In the genomic region with DNA sequence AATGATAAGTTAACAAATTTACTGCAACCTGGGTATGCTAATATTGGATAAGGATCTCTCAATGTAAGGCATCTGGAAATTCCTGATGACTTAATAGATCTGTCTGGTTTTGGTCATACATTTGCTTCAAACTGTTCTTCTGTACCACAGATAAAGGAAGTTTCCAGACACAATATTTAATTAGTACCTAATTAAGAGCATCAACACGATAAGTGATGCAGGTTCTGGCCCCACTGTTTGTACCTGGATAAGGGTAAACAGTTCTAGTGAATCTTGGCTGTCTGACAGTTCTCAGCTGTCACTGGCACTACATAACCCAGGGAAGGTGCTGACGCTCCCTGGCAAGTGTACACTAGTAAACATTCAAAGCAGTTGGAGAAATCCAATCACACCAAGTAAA, we compare ENCODE assay signal across 25 cellular contexts.
DNase-seq lines count a peak whose midpoint lies in the region; ATAC-seq, FAIRE-seq and TF ChIP-seq lines count a peak whose summit lies in the region.
"Had no signal": no experiment of that assay in that cellular context is flagged by ENCODE, and none has a peak within 500 bp of the region (broad histone marks: within the 10 kb centered on the region; RNA-seq: fewer than 3 reads in every experiment).

No MANE protein-coding gene starts in this region.

- no peak overlapping the region for H3K27ac Mint-ChIP-seq in H9
- H3K27ac Mint-ChIP-seq: CD14-positive monocyte; CD4-positive, alpha-beta memory T cell; GM23338; HFFc6; IgD-negative memory B cell had no signal

- H3K23me2 ChIP-seq in H9 (ENCODE audit: insufficient read length, low read depth, low read length, poor library complexity, severe bottlenecking), result no peaks in the 10 kb centered on the region

- BruUV-seq in HepG2 (replicated peaks; lab: Mats Ljungman, UMichigan), result no TSS peak

- no peak overlapping the region for H4K8ac ChIP-seq in H9 (replicated peaks; ENCODE audit: insufficient read length, low read depth, low read length)

- no peaks in the 10 kb centered on the region for H3K79me2 ChIP-seq in HepG2 (ENCODE audit: insufficient read depth, low read length)
- H3K79me2 ChIP-seq in H9 (ENCODE audit: insufficient read depth, low read length), result no peaks in the 10 kb centered on the region

- no peak overlapping the region for H2BK5ac ChIP-seq in H9 (ENCODE audit: insufficient read length, low read length)

- no peak overlapping the region for H2BK15ac ChIP-seq in H9 (ENCODE audit: low read depth, low read length)

- ATAC-seq in right lobe of liver (peak; percentile 69 to 97 (median 86)), HepG2 (no peak), SK-N-SH treated with all-trans-retinoic acid at 6 μM for 48 hours (peak; percentile 67)
- ATAC-seq: GM23338, HCT116 had no signal

- no peak overlapping the region for H2AK5ac ChIP-seq in H9 (ENCODE audit: insufficient read length, low read length)

- no peaks in the 10 kb centered on the region for H3K36me3 Mint-ChIP-seq in H9 (ENCODE audit: insufficient read depth in 1 of 3, low read depth in 3 of 3)
- H3K36me3 Mint-ChIP-seq: CD14-positive monocyte; CD4-positive, alpha-beta memory T cell; IgD-negative memory B cell had no signal

- no peaks in the 10 kb centered on the region for H3K9me3 ChIP-seq in right lobe of liver
- no peaks in the 10 kb centered on the region for H3K9me3 ChIP-seq in HepG2 (ENCODE audit: low read length)
- no peaks in the 10 kb centered on the region for H3K9me3 ChIP-seq in spleen
- no peaks in the 10 kb centered on the region for H3K9me3 ChIP-seq in H9 (ENCODE audit: control insufficient read depth, low read depth, low read length)
- H3K9me3 ChIP-seq: BLaER1 had no signal

- H3K27me3 ChIP-seq in right lobe of liver (no peaks in the 10 kb centered on the region), HepG2 (ENCODE audit: control insufficient read depth in 1 of 2, insufficient read depth in 2 of 2, low read length in 2 of 2) (no peaks in the 10 kb centered on the region), spleen (replicated peaks in 1 of 7) (no peaks in the 10 kb centered on the region), H9 (ENCODE audit: insufficient read depth, low read length) (no peaks in the 10 kb centered on the region)
- H3K27me3 ChIP-seq: BLaER1 had no signal

- H2BK20ac ChIP-seq in H9 (ENCODE audit: low read depth, low read length, poor library complexity, severe bottlenecking), result no peak overlapping the region

- TF ChIP-seq EP300 in HepG2 (IDR thresholded peaks at IDR 0.05; ENCODE audit: low read depth in 2 of 2, low read length in 2 of 2) (no peak), HepG2 (CRISPR knock-in tag; IDR thresholded peaks at IDR 0.05; ENCODE audit: borderline replicate concordance) (no peak)

- no peak overlapping the region for H4K5ac ChIP-seq in H9 (ENCODE audit: insufficient read length, low read depth, low read length)

- H2BK120ac ChIP-seq in H9 (ENCODE audit: low read depth, low read length, poor library complexity, severe bottlenecking), result no peak overlapping the region

- intact Hi-C loops in right lobe of liver (cut with DNase I), result no loop called here
- intact Hi-C loops in HepG2 (cut with micrococcal nuclease; ENCODE audit: unreplicated experiment), result no loop called here
- intact Hi-C loops in spleen (cut with DNase I; ENCODE audit: low total_unique reads), result no loop called here

- no peak for TF ChIP-seq CTCF in right lobe of liver (IDR thresholded peaks at IDR 0.05)
- no peak for TF ChIP-seq CTCF in HepG2 (CRISPR knock-in tag; IDR thresholded peaks at IDR 0.05)
- no peak for TF ChIP-seq CTCF in LNCaP clone FGC (IDR thresholded peaks at IDR 0.05; ENCODE audit: control insufficient read depth, extremely low read depth, insufficient read depth)
- no peak for TF ChIP-seq CTCF in spleen (IDR thresholded peaks at IDR 0.05 in 8 of 11, conservative IDR thresholded peaks at IDR 0.05 in 3 of 11)
- TF ChIP-seq CTCF in H9 (conservative IDR thresholded peaks at IDR 0.05), result no peak

- H3K4me2 ChIP-seq in HepG2 (ENCODE audit: low read depth, low read length) (no peak overlapping the region), H9 (ENCODE audit: insufficient read depth, insufficient read length, low read length) (no peak overlapping the region)
- H3K4me2 ChIP-seq: BLaER1, GM23338 had no signal

- 27% methylated on average over 2 of the region's 2 CpGs for WGBS in right lobe of liver (ENCODE audit: insufficient coverage, low coverage, low lambda C conversion rate, missing lambda C conversion rate)
- 14% methylated on average over 2 of the region's 2 CpGs for WGBS in HepG2 (ENCODE audit: low lambda C conversion rate)
- 82 to 93% (median 87%) methylated on average over 2 of the region's 2 CpGs for WGBS in spleen, 5 donors
- no CpG with 5 or more reads among the region's 2 CpGs for WGBS in H9 (ENCODE audit: extremely low coverage, insufficient read length, low lambda C conversion rate)

- no peak overlapping the region for H4K91ac ChIP-seq in H9 (ENCODE audit: insufficient read length, low read depth, low read length)

- CTCF ChIA-PET in HepG2 (lab: Yijun Ruan, JAX; ENCODE audit: low intra/inter-chr PET ratio, low total read pairs), result no interaction called here

- H2BK12ac ChIP-seq in H9 (ENCODE audit: insufficient read length, low read depth, low read length), result no peak overlapping the region

- H3K4ac ChIP-seq in H9 (ENCODE audit: low read depth, low read length), result no peak overlapping the region

- H4K20me1 ChIP-seq in HepG2 (ENCODE audit: insufficient read depth, low read length) (no peaks in the 10 kb centered on the region), H9 (ENCODE audit: control insufficient read depth, insufficient read depth, insufficient read length) (no peaks in the 10 kb centered on the region)
- H4K20me1 ChIP-seq: BLaER1 had no signal

- DNase-seq in right lobe of liver, result peak in 1 of 3 donors; percentile 45
- no peak for DNase-seq in HepG2 (ENCODE audit: low spot score)
- peak; percentile 32 for DNase-seq in LNCaP clone FGC (ENCODE audit: low read depth)
- no peak for DNase-seq in spleen
- DNase-seq in H9, result no peak
- DNase-seq in COLO829 (ENCODE audit: low spot score), result no peak
- DNase-seq: AML-193; CD4-positive, alpha-beta memory T cell; DMS 273 treated with DMSO at 0.1 percent for 48 hours; DMS53; DND-41; EL; HFFc6; KBM-7 had no signal

- H3K4me3 ChIP-seq in right lobe of liver (no peak overlapping the region), HepG2 (replicated peaks in 1 of 3; ENCODE audit: insufficient read depth in 1 of 3, low read depth in 2 of 3, low read length in 3 of 3) (no peak overlapping the region), LNCaP clone FGC (ENCODE audit: low read depth, low read length) (no peak overlapping the region), spleen (no peak overlapping the region)
- H3K4me3 ChIP-seq: BLaER1, GM23338 had no signal

- H3K9ac ChIP-seq in HepG2 (ENCODE audit: insufficient read depth, low read depth, low read length), result no peak overlapping the region
- H3K9ac ChIP-seq in H9 (ENCODE audit: extremely low read depth, insufficient read length, low read length), result no peak overlapping the region
- H3K9ac ChIP-seq: BLaER1 had no signal

- H3K27ac ChIP-seq in right lobe of liver (no peak overlapping the region), HepG2 (ENCODE audit: extremely low read length, insufficient read depth, low read length) (no peak overlapping the region), spleen (no peak overlapping the region), H9 (ENCODE audit: insufficient read length, low read depth, low read length) (no peak overlapping the region)
- H3K27ac ChIP-seq: BLaER1 had no signal

- POLR2A ChIA-PET in HepG2 (lab: Yijun Ruan, JAX), result no interaction called here

- H3K79me1 ChIP-seq in H9 (ENCODE audit: insufficient read depth, low read depth, low read length, poor library complexity, severe bottlenecking), result no peaks in the 10 kb centered on the region

- no peak overlapping the region for H3K4me3 Mint-ChIP-seq in H9
- H3K4me3 Mint-ChIP-seq: CD14-positive monocyte; CD4-positive, alpha-beta memory T cell; GM23338; HFFc6; IgD-negative memory B cell had no signal

- H3K18ac ChIP-seq in H9 (ENCODE audit: insufficient read length, low read depth, low read length), result no peak overlapping the region

- in situ Hi-C loops in HepG2 (cut with HindIII; ENCODE audit: extremely low pct_ligation_motif_present, low pct_unique_long_range_greater_than_20kb), result loop anchor here (25.0 kb wide), 1 partner anchor 224 kb away; no protein-coding TSS in a partner anchor

- H3T11ph ChIP-seq in H9 (ENCODE audit: low read length), result no peak overlapping the region

- H3K4me1 Mint-ChIP-seq in H9, result no peaks in the 10 kb centered on the region
- H3K4me1 Mint-ChIP-seq: CD14-positive monocyte; CD4-positive, alpha-beta memory T cell; GM23338; IgD-negative memory B cell had no signal

- no peaks in the 10 kb centered on the region for H3K9me3 Mint-ChIP-seq in H9
- H3K9me3 Mint-ChIP-seq: CD4-positive, alpha-beta memory T cell; GM23338; HFFc6 had no signal

- TF ChIP-seq RAD21 in HepG2 (CRISPR knock-in tag; IDR thresholded peaks at IDR 0.05), result no peak

- H2AFZ ChIP-seq in HepG2 (ENCODE audit: low read length) (no peak overlapping the region), H9 (ENCODE audit: low read length) (no peak overlapping the region)
- H2AFZ ChIP-seq: GM23338 had no signal

- H3K36me3 ChIP-seq in right lobe of liver, result no peaks in the 10 kb centered on the region
- H3K36me3 ChIP-seq in HepG2 (replicated peaks in 1 of 2; ENCODE audit: control insufficient read depth in 1 of 2, insufficient read depth in 2 of 2, low read length in 2 of 2), result no peaks in the 10 kb centered on the region
- no peaks in the 10 kb centered on the region for H3K36me3 ChIP-seq in spleen
- H3K36me3 ChIP-seq: BLaER1 had no signal

- FAIRE-seq in HepG2 (lab: Jason Lieb, UNC), result no peak
- FAIRE-seq: A204.1, G401.6, GM12891, H54, HTR-8/SVneo had no signal

- no peak overlapping the region for H3K23ac ChIP-seq in H9 (ENCODE audit: insufficient read length, low read depth, low read length)

- H3K14ac ChIP-seq in H9 (ENCODE audit: insufficient read depth, low read length), result no peak overlapping the region

- no peaks in the 10 kb centered on the region for H3K27me3 Mint-ChIP-seq in H9 (ENCODE audit: low read depth)
- H3K27me3 Mint-ChIP-seq: CD4-positive, alpha-beta memory T cell; IgD-negative memory B cell had no signal

- TF ChIP-seq POLR2A in right lobe of liver (IDR thresholded peaks at IDR 0.05) (no peak), HepG2 (IDR thresholded peaks at IDR 0.05; ENCODE audit: insufficient read depth in 1 of 2, low read depth in 2 of 2, low read length in 2 of 2) (no peak), spleen (IDR thresholded peaks at IDR 0.05) (no peak)

- H3K4me1 ChIP-seq in right lobe of liver (no peaks in the 10 kb centered on the region), HepG2 (ENCODE audit: insufficient read depth, low read length) (no peaks in the 10 kb centered on the region), spleen (no peaks in the 10 kb centered on the region), H9 (ENCODE audit: insufficient read depth, low read length) (no peaks in the 10 kb centered on the region)
- H3K4me1 ChIP-seq: BLaER1 had no signal

- H3K56ac ChIP-seq in H9 (ENCODE audit: insufficient read length, low read depth, low read length), result no peak overlapping the region

TF ChIP-seq in HepG2, 621 proteins besides CTCF, POLR2A, EP300 and RAD21 (continues in another document):
- TF ChIP-seq PRMT3 (CRISPR knock-in tag; IDR thresholded peaks at IDR 0.05; ENCODE audit: borderline replicate concordance, low read depth), result no peak

TF ChIP-seq in SK-N-SH treated with all-trans-retinoic acid at 6 μM for 48 hours, 23 proteins besides CTCF, POLR2A, EP300 and RAD21 (continues in another document):
- 0 out of 2 replicates have a peak, but pooled peaks have one; percentile 15 for TF ChIP-seq ZNF565 (CRISPR knock-in tag; conservative IDR thresholded peaks at IDR 0.05; ENCODE audit: low read depth)
